17 cellular contexts compared by ENCODE assay signal in the genomic region with DNA sequence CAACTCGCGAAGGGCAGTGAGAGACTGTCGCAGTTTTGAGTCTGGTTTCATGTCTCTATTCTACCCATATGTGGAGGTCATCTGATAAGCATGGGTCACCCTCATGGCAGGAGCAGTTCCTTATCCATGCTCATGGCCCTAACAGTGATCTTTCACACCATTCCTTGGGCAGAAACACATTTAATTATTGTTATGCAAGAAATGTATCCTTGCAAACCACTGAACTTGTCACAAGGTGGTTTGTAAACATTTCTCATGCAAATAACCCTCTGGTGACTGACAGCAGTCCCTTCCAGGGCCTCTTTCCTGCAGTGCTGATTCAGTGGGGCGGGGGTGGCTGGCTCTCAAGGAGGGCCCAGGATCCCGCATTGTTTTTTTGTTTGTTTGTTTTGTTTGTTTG.
"Had no signal": no experiment of that assay in that cellular context is flagged by ENCODE, and none has a peak within 500 bp of the region (broad histone marks: within the 10 kb centered on the region; RNA-seq: fewer than 3 reads in every experiment).

No MANE protein-coding gene starts in this region.

- H3K27ac ChIP-seq: epithelial cell of prostate, gastroesophageal sphincter, tibial artery had no signal

- H3K4me1 ChIP-seq: gastroesophageal sphincter, tibial artery had no signal

- H3K36me3 ChIP-seq: gastroesophageal sphincter, tibial artery had no signal

- H3K4me1 Mint-ChIP-seq: activated B cell treated with CpG ODN at 0.5 μM for 24 hours had no signal

- H3K27me3 ChIP-seq: gastroesophageal sphincter, tibial artery had no signal

- H3K9me3 ChIP-seq: gastroesophageal sphincter, mucosa of descending colon, tibial artery had no signal

- ATAC-seq: gastroesophageal sphincter; left cardiac atrium; mucosa of descending colon; natural killer cell; right cardiac atrium; stimulated activated memory B cell treated with anti-CD40 and anti-IgM and Interleukin-4, amounts not matched to agents 10 μg/mL and 1 μg/mL and 100 μg/mL, for 72 hours had no signal

- H3K4me3 ChIP-seq: gastroesophageal sphincter, mucosa of descending colon, tibial artery had no signal

- DNase-seq: activated B cell treated with CpG ODN at 0.5 μM for 24 hours; activated CD4-positive, alpha-beta T cell treated with anti-CD3 and anti-CD28 coated beads, Interleukin-2, amount 10 ng/mL, durations not matched to agents 7 days and 5 days; activated naive CD4-positive, alpha-beta T cell treated with anti-CD3 and anti-CD28 coated beads, Interleukin-2, amount 50 U/mL, for 16 hours; caudate nucleus; cortex of kidney; effector CD8-positive, alpha-beta T cell; left cardiac atrium; mucosa of descending colon; natural killer cell; right cardiac atrium; small intestine; T-helper 1 cell; tibial artery had no signal

- H3K27ac Mint-ChIP-seq: activated B cell treated with CpG ODN at 0.5 μM for 24 hours; activated CD4-positive, alpha-beta T cell treated with anti-CD3 and anti-CD28 coated beads, Interleukin-2, amount 10 ng/mL, durations not matched to agents 7 days and 5 days; activated T-helper 2 cell treated with anti-CD3 and anti-CD28 coated beads, Interferon-gamma antibody, Interleukin-2, Interleukin-4, amounts not matched to agents 10 μg/mL and 5 μg/mL and 100 μg/mL, durations not matched to agents 14 hours and 24 hours and 36 hours; natural killer cell; stimulated activated memory B cell treated with anti-CD40 and anti-IgM and Interleukin-4, amounts not matched to agents 10 μg/mL and 1 μg/mL and 100 μg/mL, for 72 hours had no signal

- H3K36me3 Mint-ChIP-seq: natural killer cell; stimulated activated memory B cell treated with anti-CD40 and anti-IgM and Interleukin-4, amounts not matched to agents 10 μg/mL and 1 μg/mL and 100 μg/mL, for 72 hours had no signal

- H3K4me3 Mint-ChIP-seq: activated B cell treated with CpG ODN at 0.5 μM for 24 hours; activated CD4-positive, alpha-beta T cell treated with anti-CD3 and anti-CD28 coated beads, Interleukin-2, amount 10 ng/mL, durations not matched to agents 7 days and 5 days; natural killer cell; stimulated activated memory B cell treated with anti-CD40 and anti-IgM and Interleukin-4, amounts not matched to agents 10 μg/mL and 1 μg/mL and 100 μg/mL, for 72 hours had no signal
